Comparison of ENCODE assay signal across 32 cellular contexts in genomic region chr1:18564661-18565060, GRCh38.
"Had no signal": no experiment of that assay in that cellular context is flagged by ENCODE, and none has a peak within 500 bp of the region (broad histone marks: within the 10 kb centered on the region; RNA-seq: fewer than 3 reads in every experiment).

No MANE protein-coding gene starts in this region.

- H3K4me3 Mint-ChIP-seq: T-cell had no signal

- DNase-seq: MG63, NCI-H1048, NCI-H1092 treated with DMSO at 0.1 percent for 48 hours, NCI-H1105 treated with DMSO at 0.1 percent for 48 hours, NCI-H1417, NCI-H1436, NCI-H146, NCI-H1694, NCI-H187, NCI-H1930, NCI-H2029 treated with DMSO at 0.1 percent for 48 hours, NCI-H2081 treated with DMSO at 0.1 percent for 48 hours, NCI-H2107, NCI-H2171, NCI-H226, NCI-H446 treated with DMSO at 0.1 percent for 48 hours, NCI-H510A, NCI-H526, NCI-H69, NCI-H748 treated with DMSO at 0.1 percent for 48 hours, NCI-H82, PC-9, SHP77, SIG-M5, SJCRH30, T-cell had no signal

- H2AFZ ChIP-seq: PC-9 had no signal

- H3K36me3 ChIP-seq: MG63, SJCRH30 had no signal

- FAIRE-seq: RCC 7860 had no signal

- H3K9me3 ChIP-seq: MG63, SJCRH30 had no signal

- H3K4me2 ChIP-seq: PC-9 had no signal

- H3K4me1 ChIP-seq: SJCRH30 had no signal

- ATAC-seq: Panc1, Right ventricle myocardium inferior, SK-N-SH treated with all-trans-retinoic acid at 6 μM for 48 hours, T-cell had no signal

- H3K36me3 Mint-ChIP-seq: T-cell had no signal

- H3K27ac Mint-ChIP-seq: T-cell had no signal

- H3K27ac ChIP-seq: PC-9, RWPE1, SJCRH30, SK-N-MC had no signal

- H3K4me3 ChIP-seq: MG63, PC-9, SJCRH30, SK-N-MC had no signal

- H3K4me1 Mint-ChIP-seq: T-cell had no signal
